In the genomic region with DNA sequence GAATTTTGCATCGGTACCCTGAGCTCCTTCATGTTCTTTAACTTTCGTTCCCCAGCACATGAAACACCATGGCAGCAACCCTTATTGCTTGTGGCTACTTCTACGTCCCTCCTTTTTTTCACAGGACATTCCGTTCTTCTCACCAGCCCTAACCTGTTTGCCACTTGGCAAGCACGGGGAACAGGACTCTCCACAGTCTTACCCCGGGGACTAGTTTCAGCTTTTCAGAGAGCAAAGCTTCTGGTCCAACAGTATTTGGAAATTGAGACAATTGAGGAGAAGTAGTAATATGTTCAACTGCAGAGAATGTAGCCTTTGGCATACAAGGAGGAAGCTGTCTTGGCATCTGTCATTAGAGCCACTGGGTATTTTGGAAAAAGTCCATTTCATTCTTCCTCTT, we compare ENCODE assay signal across 19 cellular contexts.
DNase-seq lines count a peak whose midpoint lies in the region; TF ChIP-seq lines count a peak whose summit lies in the region.
"Had no signal": no experiment of that assay in that cellular context is flagged by ENCODE, and none has a peak within 500 bp of the region (broad histone marks: within the 10 kb centered on the region; RNA-seq: fewer than 3 reads in every experiment).

No MANE protein-coding gene starts in this region.

- no peak for TF ChIP-seq POLR2A in prostate gland (IDR thresholded peaks at IDR 0.05)

- BruUV-seq in mammary epithelial cell (replicated peaks; lab: Mats Ljungman, UMichigan): no TSS peak

- no peaks in the 10 kb centered on the region for H3K36me3 Mint-ChIP-seq in activated T-helper 1 cell treated with anti-CD3 and anti-CD28 coated beads, Interleukin-12 subunit alpha, Interleukin-12 subunit beta, Interleukin-2, Interleukin-4 antibody, amounts not matched to agents 30 ng/mL and 10 ng/mL and 1 ng/mL, durations not matched to agents 14 hours and 24 hours and 36 hours (ENCODE audit: low read depth)

- dilution Hi-C loops in mammary epithelial cell (cut with HindIII; ENCODE audit: low sequenced_read_pairs): no loop called here

- H3K27me3 Mint-ChIP-seq in activated T-helper 1 cell treated with anti-CD3 and anti-CD28 coated beads, Interleukin-12 subunit alpha, Interleukin-12 subunit beta, Interleukin-2, Interleukin-4 antibody, amounts not matched to agents 30 ng/mL and 10 ng/mL and 1 ng/mL, durations not matched to agents 14 hours and 24 hours and 36 hours (ENCODE audit: insufficient read depth): no peaks in the 10 kb centered on the region
- H3K27me3 Mint-ChIP-seq: activated T-helper 17 cell treated with anti-CD3 and anti-CD28 coated beads, Interleukin-2, amount 50 U/mL, for 72 hours; naive thymus-derived CD4-positive, alpha-beta T cell had no signal

- H3K4me2 ChIP-seq in mammary epithelial cell (ENCODE audit: insufficient read depth, low read depth, low read length): peak overlapping the region; percentile 31

- H3K36me3 ChIP-seq in mammary epithelial cell (ENCODE audit: insufficient read depth, low read length) (no peaks in the 10 kb centered on the region), prostate gland (no peaks in the 10 kb centered on the region)
- H3K36me3 ChIP-seq: brain microvascular endothelial cell, pancreas had no signal

- intact Hi-C loops in mammary epithelial cell (cut with micrococcal nuclease) (no loop called here), prostate gland (cut with DNase I) (no loop called here)
- intact Hi-C loops in activated T-helper 1 cell treated with anti-CD3 and anti-CD28 coated beads, Interleukin-12 subunit alpha, Interleukin-12 subunit beta, Interleukin-2, Interleukin-4 antibody, amounts not matched to agents 30 ng/mL and 10 ng/mL and 1 ng/mL, durations not matched to agents 14 hours and 24 hours and 36 hours (cut with micrococcal nuclease): no loop called here

- TF ChIP-seq CTCF in mammary epithelial cell (conservative IDR thresholded peaks at IDR 0.05 in 1 of 2, IDR thresholded peaks at IDR 0.05 in 1 of 2; ENCODE audit: extremely low read depth in 1 of 2, insufficient read depth in 1 of 2, low read depth in 1 of 2, low read length in 2 of 2) (no peak), prostate gland (IDR thresholded peaks at IDR 0.05) (no peak)

- H3K27ac ChIP-seq in mammary epithelial cell (ENCODE audit: insufficient read depth, low read depth, low read length) (peak overlapping the region; percentile 49), prostate gland (peak overlapping the region; percentile 38 to 50), substantia nigra (ENCODE audit: low read depth, low read length, poor library complexity, severe bottlenecking) (no peak overlapping the region)
- H3K27ac ChIP-seq: brain microvascular endothelial cell, pancreas, SK-N-MC had no signal

- H3K27ac Mint-ChIP-seq in activated T-helper 1 cell treated with anti-CD3 and anti-CD28 coated beads, Interleukin-12 subunit alpha, Interleukin-12 subunit beta, Interleukin-2, Interleukin-4 antibody, amounts not matched to agents 30 ng/mL and 10 ng/mL and 1 ng/mL, durations not matched to agents 14 hours and 24 hours and 36 hours: no peak overlapping the region
- H3K27ac Mint-ChIP-seq: activated T-helper 17 cell treated with anti-CD3 and anti-CD28 coated beads, Interleukin-2, amount 50 U/mL, for 72 hours; naive thymus-derived CD4-positive, alpha-beta T cell had no signal

- H3K4me1 ChIP-seq in mammary epithelial cell (ENCODE audit: insufficient read depth, low read length) (peaks cover 11% of the 10 kb centered on the region), prostate gland (replicated peaks) (no peaks in the 10 kb centered on the region)

- in situ Hi-C loops in mammary epithelial cell (cut with MboI; ENCODE audit: low sequenced_read_pairs in 2 of 2): no loop called here

- peak overlapping the region; percentile 40 for H3K9ac ChIP-seq in mammary epithelial cell (ENCODE audit: insufficient read depth, low read length)

- WGBS in mammary epithelial cell (ENCODE audit: low coverage, missing lambda C conversion rate): 0% methylated on average over 6 of the region's 6 CpGs
- WGBS in prostate gland: 41% methylated on average over 6 of the region's 6 CpGs

- no peak overlapping the region for H3K4me3 Mint-ChIP-seq in activated T-helper 1 cell treated with anti-CD3 and anti-CD28 coated beads, Interleukin-12 subunit alpha, Interleukin-12 subunit beta, Interleukin-2, Interleukin-4 antibody, amounts not matched to agents 30 ng/mL and 10 ng/mL and 1 ng/mL, durations not matched to agents 14 hours and 24 hours and 36 hours
- H3K4me3 Mint-ChIP-seq: activated T-helper 17 cell treated with anti-CD3 and anti-CD28 coated beads, Interleukin-2, amount 50 U/mL, for 72 hours had no signal

- peak; percentile 40 for DNase-seq in NCI-H1105 treated with DMSO at 0.1 percent for 48 hours (lab: John Stamatoyannopoulos, UW)
- DNase-seq in NCI-H1105 (lab: John Stamatoyannopoulos, UW): no peak
- peak; percentile 18 for DNase-seq in DMS114 treated with DMSO at 0.1 percent for 48 hours (lab: John Stamatoyannopoulos, UW; ENCODE audit: unreplicated experiment)
- DNase-seq in mammary epithelial cell: peak; percentile 46
- DNase-seq in prostate gland (ENCODE audit: low spot score): peak; percentile 70
- no peak for DNase-seq in substantia nigra (lab: John Stamatoyannopoulos, UW)
- DNase-seq in activated T-helper 1 cell treated with anti-CD3 and anti-CD28 coated beads, Interleukin-12 subunit alpha, Interleukin-12 subunit beta, Interleukin-2, Interleukin-4 antibody, amounts not matched to agents 30 ng/mL and 10 ng/mL and 1 ng/mL, durations not matched to agents 14 hours and 24 hours and 36 hours (ENCODE audit: low spot score): no peak
- no peak for DNase-seq in activated CD8-positive, alpha-beta memory T cell treated with anti-CD3 and anti-CD28 coated beads, Interleukin-2, amount 50 U/mL, for 48 hours
- DNase-seq: brain microvascular endothelial cell; foreskin fibroblast; hypothalamus; kidney; mesenchymal stem cell; naive thymus-derived CD4-positive, alpha-beta T cell; NCI-H1930; pancreas; stimulated activated CD8-positive, alpha-beta memory T cell treated with anti-CD3 and anti-CD28 coated beads, Interleukin-4, amount 100 ng/mL, for 48 hours had no signal

- CTCF ChIA-PET in mammary epithelial cell (lab: Charles Lee; ENCODE audit: low non-redundant PET): interaction anchor here (0.5 kb wide), 1 partner anchor 75 kb away, joined by 4 read pairs; no protein-coding TSS in a partner anchor

- H3K9me3 ChIP-seq in mammary epithelial cell (replicated peaks; ENCODE audit: insufficient read depth, low read length) (no peaks in the 10 kb centered on the region), prostate gland (no peaks in the 10 kb centered on the region)
- H3K9me3 ChIP-seq: pancreas had no signal

- no peaks in the 10 kb centered on the region for H3K4me1 Mint-ChIP-seq in activated T-helper 1 cell treated with anti-CD3 and anti-CD28 coated beads, Interleukin-12 subunit alpha, Interleukin-12 subunit beta, Interleukin-2, Interleukin-4 antibody, amounts not matched to agents 30 ng/mL and 10 ng/mL and 1 ng/mL, durations not matched to agents 14 hours and 24 hours and 36 hours (ENCODE audit: low read depth)

- no peaks in the 10 kb centered on the region for H3K9me3 Mint-ChIP-seq in activated T-helper 1 cell treated with anti-CD3 and anti-CD28 coated beads, Interleukin-12 subunit alpha, Interleukin-12 subunit beta, Interleukin-2, Interleukin-4 antibody, amounts not matched to agents 30 ng/mL and 10 ng/mL and 1 ng/mL, durations not matched to agents 14 hours and 24 hours and 36 hours
- H3K9me3 Mint-ChIP-seq: activated T-helper 17 cell treated with anti-CD3 and anti-CD28 coated beads, Interleukin-2, amount 50 U/mL, for 72 hours; naive thymus-derived CD4-positive, alpha-beta T cell had no signal

- H3K27me3 ChIP-seq in mammary epithelial cell (ENCODE audit: insufficient read depth, low read length) (no peaks in the 10 kb centered on the region), prostate gland (replicated peaks; ENCODE audit: insufficient read depth) (no peaks in the 10 kb centered on the region)
- H3K27me3 ChIP-seq: brain microvascular endothelial cell, pancreas had no signal

- H3K4me3 ChIP-seq in mammary epithelial cell (replicated peaks in 1 of 3; ENCODE audit: insufficient read depth in 1 of 3, low read depth in 2 of 3, low read length in 3 of 3) (no peak overlapping the region), prostate gland (no peak overlapping the region)
- H3K4me3 ChIP-seq: pancreas, SK-N-MC had no signal

- H4K20me1 ChIP-seq in mammary epithelial cell (ENCODE audit: insufficient read depth, low read length): no peaks in the 10 kb centered on the region

- H3K79me2 ChIP-seq in mammary epithelial cell (ENCODE audit: insufficient read depth, low read length): no peaks in the 10 kb centered on the region

- peak overlapping the region; percentile 66 for H2AFZ ChIP-seq in mammary epithelial cell (ENCODE audit: low read depth, low read length)

Comparison
In these comparisons a context has a peak if more than half of its experiments do, and no peak if none do; other contexts are left out.
1. DNase-seq: peak in NCI-H1105 treated with DMSO at 0.1 percent for 48 hours (single experiment), DMS114 treated with DMSO at 0.1 percent for 48 hours (single experiment), mammary epithelial cell (single experiment) and prostate gland (single experiment); none in NCI-H1105 (single experiment), substantia nigra (0 of 49), activated T-helper 1 cell treated with anti-CD3 and anti-CD28 coated beads, Interleukin-12 subunit alpha, Interleukin-12 subunit beta, Interleukin-2, Interleukin-4 antibody, amounts not matched to agents 30 ng/mL and 10 ng/mL and 1 ng/mL, durations not matched to agents 14 hours and 24 hours and 36 hours (single experiment) and activated CD8-positive, alpha-beta memory T cell treated with anti-CD3 and anti-CD28 coated beads, Interleukin-2, amount 50 U/mL, for 48 hours (single experiment).